In the genomic region with DNA sequence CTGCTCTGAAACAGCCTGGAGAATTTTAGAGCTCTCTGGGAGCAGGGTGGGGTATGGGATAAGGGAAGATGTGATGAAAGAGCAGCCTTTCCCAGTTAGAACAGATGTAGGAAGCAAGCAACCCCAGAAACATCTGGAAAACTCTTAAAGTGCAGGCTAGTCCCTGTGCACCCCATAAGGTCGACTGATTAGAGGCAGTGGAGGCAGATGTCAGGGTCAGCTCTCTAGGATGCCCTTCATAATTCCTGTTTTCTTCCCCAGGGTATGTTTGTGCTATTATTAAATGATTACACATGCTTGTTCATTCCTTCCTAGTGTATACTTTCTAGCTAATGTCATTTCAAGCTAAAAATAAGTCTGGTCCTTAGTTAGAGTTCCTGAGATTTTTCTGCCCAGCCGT, we compare ENCODE assay signal across 14 cellular contexts. TPM values are rescaled to one million over a fixed set of nuclear protein-coding genes. Genes with fewer than 3 reads are reported as not detected.
DNase-seq lines count a peak whose midpoint lies in the region; ATAC-seq, FAIRE-seq and TF ChIP-seq lines count a peak whose summit lies in the region.
"Had no signal": no experiment of that assay in that cellular context is flagged by ENCODE, and none has a peak within 500 bp of the region (broad histone marks: within the 10 kb centered on the region; RNA-seq: fewer than 3 reads in every experiment).

No MANE protein-coding gene starts in this region.

- H3K36me3 ChIP-seq in gastroesophageal sphincter (no peaks in the 10 kb centered on the region), small intestine (ENCODE audit: control insufficient read depth in 2 of 2, insufficient read depth in 2 of 2, low read length in 2 of 2) (no peaks in the 10 kb centered on the region), hepatocyte (replicated peaks; ENCODE audit: insufficient read depth, low read depth) (no peaks in the 10 kb centered on the region)

- H3K4me1 ChIP-seq in gastroesophageal sphincter: peaks cover 10 to 55% (median 36%) of the 10 kb centered on the region in 3 donors
- H3K4me1 ChIP-seq in small intestine (ENCODE audit: control insufficient read depth in 2 of 2, insufficient read depth in 1 of 2, low read depth in 1 of 2, low read length in 1 of 2): no peaks in the 10 kb centered on the region
- no peaks in the 10 kb centered on the region for H3K4me1 ChIP-seq in hepatocyte (ENCODE audit: insufficient read depth)

- no peaks in the 10 kb centered on the region for H3K9me3 ChIP-seq in gastroesophageal sphincter
- no peaks in the 10 kb centered on the region for H3K9me3 ChIP-seq in small intestine (ENCODE audit: control insufficient read depth, low read depth)
- no peaks in the 10 kb centered on the region for H3K9me3 ChIP-seq in hepatocyte (ENCODE audit: low read depth)

- no peak for ATAC-seq in gastroesophageal sphincter
- ATAC-seq: activated CD8-positive, alpha-beta T cell treated with anti-CD3 and anti-CD28 coated beads for 36 hours had no signal

- peaks cover 33% of the 10 kb centered on the region for H3K4me1 Mint-ChIP-seq in osteocyte (ENCODE audit: unreplicated experiment)

- no peak for TF ChIP-seq EP300 in gastroesophageal sphincter (IDR thresholded peaks at IDR 0.05)

- H3K4me3 ChIP-seq in gastroesophageal sphincter (no peak overlapping the region), small intestine (ENCODE audit: low read depth in 1 of 2, low read length in 2 of 2) (no peak overlapping the region), hepatocyte (no peak overlapping the region)

- no peak for FAIRE-seq in small intestine (lab: Jason Lieb, UNC)
- FAIRE-seq: GM19239 had no signal

- H3K79me2 ChIP-seq in hepatocyte: peaks cover 73% of the 10 kb centered on the region

- 13 to 22% methylated on average over 2 of the region's 2 CpGs for WGBS in gastroesophageal sphincter (ENCODE audit: low coverage in 1 of 2), 2 donors
- WGBS in small intestine, 3 donors: 53 to 55% (median 55%) methylated on average over 2 of the region's 2 CpGs
- WGBS in hepatocyte (ENCODE audit: low lambda C conversion rate, missing lambda C conversion rate): 62% methylated on average over 2 of the region's 2 CpGs

- H4K20me1 ChIP-seq in hepatocyte (ENCODE audit: insufficient read depth, poor library complexity, severe bottlenecking): peaks cover 10% of the 10 kb centered on the region

- no peak overlapping the region for H3K4me3 Mint-ChIP-seq in osteocyte (ENCODE audit: unreplicated experiment)
- H3K4me3 Mint-ChIP-seq: activated CD8-positive, alpha-beta T cell treated with anti-CD3 and anti-CD28 coated beads for 36 hours; mesothelial cell of epicardium had no signal

- TF ChIP-seq CTCF in gastroesophageal sphincter (IDR thresholded peaks at IDR 0.05) (no peak), osteocyte (IDR thresholded peaks at IDR 0.05) (no peak), hepatocyte (IDR thresholded peaks at IDR 0.05; ENCODE audit: poor library complexity) (no peak)

- H3K4me2 ChIP-seq in hepatocyte: no peak overlapping the region

- TF ChIP-seq POLR2A in gastroesophageal sphincter (IDR thresholded peaks at IDR 0.05): no peak

- H3K9me2 ChIP-seq in hepatocyte (replicated peaks; ENCODE audit: insufficient read depth): no peaks in the 10 kb centered on the region

- no peaks in the 10 kb centered on the region for H3K36me3 Mint-ChIP-seq in osteocyte (ENCODE audit: unreplicated experiment)
- H3K36me3 Mint-ChIP-seq: mesothelial cell of epicardium had no signal

- H3K27ac Mint-ChIP-seq in osteocyte (ENCODE audit: unreplicated experiment): peak overlapping the region; percentile 79
- H3K27ac Mint-ChIP-seq: activated CD8-positive, alpha-beta T cell treated with anti-CD3 and anti-CD28 coated beads for 36 hours had no signal

- H3K27me3 Mint-ChIP-seq in osteocyte (ENCODE audit: unreplicated experiment): no peaks in the 10 kb centered on the region
- H3K27me3 Mint-ChIP-seq: activated CD8-positive, alpha-beta T cell treated with anti-CD3 and anti-CD28 coated beads for 36 hours had no signal

- peak overlapping the region in 3 of 4 donors; percentile 57 to 64 (median 61) for H3K27ac ChIP-seq in gastroesophageal sphincter
- H3K27ac ChIP-seq in small intestine (ENCODE audit: low read depth in 1 of 2, low read length in 1 of 2): no peak overlapping the region
- no peak overlapping the region for H3K27ac ChIP-seq in hepatocyte

- H3K27me3 ChIP-seq in gastroesophageal sphincter (no peaks in the 10 kb centered on the region), small intestine (ENCODE audit: control insufficient read depth in 2 of 2, insufficient read depth in 2 of 2, low read length in 2 of 2) (no peaks in the 10 kb centered on the region), hepatocyte (no peaks in the 10 kb centered on the region)

- peak; percentile 72 for DNase-seq in AG08395 (ENCODE audit: low spot score)
- peak; percentile 58 for DNase-seq in RPMI7951 (ENCODE audit: low read depth)
- DNase-seq in osteocyte (ENCODE audit: extremely low spot score, unreplicated experiment): no peak
- no peak for DNase-seq in small intestine
- no peak for DNase-seq in hepatocyte (ENCODE audit: low spot score)
- DNase-seq in nucleus accumbens (lab: John Stamatoyannopoulos, UW): no peak
- no peak for DNase-seq in NCI-H146 (lab: John Stamatoyannopoulos, UW)
- DNase-seq: activated CD8-positive, alpha-beta T cell treated with anti-CD3 and anti-CD28 coated beads for 36 hours; activated effector memory CD4-positive, alpha-beta T cell treated with Interleukin-2 at 50 U/mL for 16 hours; NCI-H187 treated with DMSO at 0.1 percent for 48 hours; NCI-H524 treated with DMSO at 0.1 percent for 48 hours had no signal

- no peak overlapping the region for H2AFZ ChIP-seq in hepatocyte

- H3K9me3 Mint-ChIP-seq in osteocyte (ENCODE audit: unreplicated experiment): no peaks in the 10 kb centered on the region
- H3K9me3 Mint-ChIP-seq: mesothelial cell of epicardium had no signal

RNA-seq across cellular contexts. Expression of a gene that starts 41.7 kb away (rescaled TPM):
- 31.2 and 51.8 TPM in 2 replicates for total RNA-seq in RPMI7951 (2014; rRNA removed; shearing (Covaris generic))
- total RNA-seq in gastroesophageal sphincter (10 to 100 TPM; 81.5 to 98.9 (median 86.8) TPM), osteocyte (105 and 117 TPM in 2 replicates), hepatocyte (33.1 and 47.4 TPM in 2 replicates)
- polyA plus RNA-seq in small intestine (10 to 100 TPM in 1 of 3 donors, 1 to 10 TPM in 2; 2.2 to 29.5 (median 6.8) TPM), hepatocyte (26.1 and 32.6 TPM in 2 replicates)

Comparison
In these comparisons a context has a peak if more than half of its experiments do, and no peak if none do; other contexts are left out.
1. DNase-seq: peak in AG08395 (single experiment) and RPMI7951 (single experiment); none in osteocyte (single experiment), small intestine (single experiment), hepatocyte (single experiment), nucleus accumbens (0 of 56) and NCI-H146 (single experiment).
2. H3K27ac ChIP-seq: peak in gastroesophageal sphincter (3 of 4); none in small intestine (0 of 2) and hepatocyte (single experiment).